ENCODE assay signal across 9 cellular contexts in genomic region chr10:48800283-48800675, GRCh38.
A peak's percentile ranks its signal among the peaks of the same experiment; 100 is the strongest.
DNase-seq lines count a peak whose midpoint lies in the region; ATAC-seq and TF ChIP-seq lines count a peak whose summit lies in the region.
"Had no signal": no experiment of that assay in that cellular context is flagged by ENCODE, and none has a peak within 500 bp of the region (broad histone marks: within the 10 kb centered on the region; RNA-seq: fewer than 3 reads in every experiment).

No MANE protein-coding gene starts in this region.

- H3K4me3 ChIP-seq in neutrophil (ENCODE audit: low read depth in 1 of 2, low read length in 1 of 2) (peak overlapping the region; percentile 36 to 54), testis (no peak overlapping the region)

- H3K27me3 ChIP-seq in neutrophil (no peaks in the 10 kb centered on the region), testis (no peaks in the 10 kb centered on the region)

- H3K4me1 ChIP-seq in neutrophil (ENCODE audit: control insufficient read depth in 1 of 2, insufficient read depth in 1 of 2, low read depth in 1 of 2, low read length in 1 of 2) (peaks cover 67 to 73% of the 10 kb centered on the region in 2 experiments), testis (no peaks in the 10 kb centered on the region)

- no peak for TF ChIP-seq POLR2A in testis (IDR thresholded peaks at IDR 0.05)

- peak overlapping the region; percentile 40 for H3K27ac ChIP-seq in adipose tissue (ENCODE audit: low read depth, low read length)
- H3K27ac ChIP-seq in neutrophil = peak overlapping the region; percentile 100
- H3K27ac ChIP-seq in testis = no peak overlapping the region

- H3K9me3 ChIP-seq in neutrophil (no peaks in the 10 kb centered on the region), testis (no peaks in the 10 kb centered on the region)

- TF ChIP-seq CTCF in GM13976 (IDR thresholded peaks at IDR 0.05; ENCODE audit: borderline replicate concordance, control extremely low read depth, extremely low read depth, insufficient read depth, missing control alignments) = no peak
- no peak for TF ChIP-seq CTCF in neutrophil (IDR thresholded peaks at IDR 0.05)
- no peak for TF ChIP-seq CTCF in testis (IDR thresholded peaks at IDR 0.05)

- 27 to 54% (median 32%) methylated on average over 2 of the region's 2 CpGs for WGBS in adipose tissue, 3 donors
- WGBS in testis, 2 donors = 71 to 78% methylated on average over 2 of the region's 2 CpGs

- no peak for ATAC-seq in GM18868 (IDR thresholded peaks at IDR 0.05; ENCODE audit: unreplicated experiment)

- intact Hi-C loops in testis (cut with DNase I; ENCODE audit: low total_unique reads) = no loop called here

- H3K36me3 ChIP-seq in neutrophil (peaks cover 47% of the 10 kb centered on the region), testis (ENCODE audit: low read depth, missing control alignments) (no peaks in the 10 kb centered on the region)

- DNase-seq in GM13976 (ENCODE audit: low spot score) = peak; percentile 44
- DNase-seq in Kasumi-1 (lab: John Stamatoyannopoulos, UW) = peak; percentile 97 to 99
- no peak for DNase-seq in HuH-7 (ENCODE audit: low spot score)
- no peak for DNase-seq in NCI-H187 (lab: John Stamatoyannopoulos, UW)
- DNase-seq in testis = no peak
- DNase-seq: NCI-H1417 had no signal

- in situ Hi-C loops in GM13976 (cut with MboI; ENCODE audit: low sequenced_read_pairs, unreplicated experiment) = no loop called here

Comparison
In these comparisons a context has a peak if more than half of its experiments do, and no peak if none do; other contexts are left out.
1. DNase-seq: peak in GM13976 (single experiment) and Kasumi-1 (2 of 2); none in HuH-7 (single experiment), NCI-H187 (0 of 2) and testis (single experiment).
2. H3K27ac ChIP-seq: peak in adipose tissue (single experiment) and neutrophil (single experiment); none in testis (0 of 2).
3. H3K4me3 ChIP-seq: peak in neutrophil (2 of 2); none in testis (0 of 2).